Comparison of ENCODE assay signal across 15 cellular contexts in the genomic region with DNA sequence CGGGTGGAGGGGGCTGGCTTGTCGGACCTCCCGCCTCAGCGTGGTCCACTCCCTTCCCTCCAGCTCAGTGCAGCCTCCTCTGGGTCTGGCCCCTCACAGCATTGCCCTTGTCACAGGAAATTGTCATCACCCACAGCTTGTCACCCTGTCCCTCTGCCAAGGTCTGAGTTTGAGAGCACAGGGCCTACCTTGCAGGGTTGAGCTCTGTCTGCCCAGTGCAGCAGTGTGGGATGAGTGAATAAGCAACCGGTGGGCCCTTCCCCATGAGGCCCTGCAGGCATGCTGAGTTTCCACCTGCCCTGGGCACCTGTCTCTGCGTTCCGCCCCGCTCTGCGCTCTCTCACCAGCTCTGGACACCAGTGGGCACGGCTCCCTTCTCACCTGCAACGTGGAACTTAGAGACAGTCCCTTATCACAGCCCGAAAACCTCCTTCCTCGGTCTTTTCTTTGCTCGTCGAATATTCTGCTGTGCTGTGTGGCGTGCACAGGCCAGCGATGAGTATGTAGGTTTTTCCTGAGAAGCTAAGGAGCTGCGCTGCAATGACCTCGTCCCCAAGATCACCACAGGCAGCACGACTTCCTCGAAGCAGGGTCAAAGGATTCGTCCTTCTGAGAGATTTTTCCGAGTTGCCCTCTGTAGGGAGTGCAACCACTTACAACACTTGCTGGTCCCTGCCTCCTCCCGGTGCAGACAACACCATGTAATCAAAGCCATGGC. TPM values are rescaled to one million over a fixed set of nuclear protein-coding genes. Genes with fewer than 3 reads are reported as not detected.
DNase-seq lines count a peak whose midpoint lies in the region; ATAC-seq and TF ChIP-seq lines count a peak whose summit lies in the region.
"Had no signal": no experiment of that assay in that cellular context is flagged by ENCODE, and none has a peak within 500 bp of the region (broad histone marks: within the 10 kb centered on the region; RNA-seq: fewer than 3 reads in every experiment).

No MANE protein-coding gene starts in this region.

- H3K4me1 Mint-ChIP-seq in neural progenitor cell, result peaks cover 66% of the 10 kb centered on the region
- peaks cover 17% of the 10 kb centered on the region for H3K4me1 Mint-ChIP-seq in stimulated activated memory B cell treated with anti-CD40 and anti-IgM and Interleukin-4, amounts not matched to agents 10 μg/mL and 1 μg/mL and 100 μg/mL, for 72 hours

- H3K27me3 Mint-ChIP-seq in neural progenitor cell (ENCODE audit: insufficient read depth, low read depth), result peaks cover 20% of the 10 kb centered on the region
- peaks cover 19% of the 10 kb centered on the region for H3K27me3 Mint-ChIP-seq in stimulated activated memory B cell treated with anti-CD40 and anti-IgM and Interleukin-4, amounts not matched to agents 10 μg/mL and 1 μg/mL and 100 μg/mL, for 72 hours

- H3K9ac ChIP-seq in neural progenitor cell, result no peak overlapping the region

- H3K27me3 ChIP-seq in ascending aorta (no peaks in the 10 kb centered on the region), right atrium auricular region (no peaks in the 10 kb centered on the region), neural progenitor cell (no peaks in the 10 kb centered on the region), breast epithelium (no peaks in the 10 kb centered on the region)
- H3K27me3 ChIP-seq: adrenal gland, vagina had no signal

- H3K9me3 ChIP-seq in ascending aorta (no peaks in the 10 kb centered on the region), right atrium auricular region (no peaks in the 10 kb centered on the region), neural progenitor cell (ENCODE audit: low read depth) (no peaks in the 10 kb centered on the region), breast epithelium (no peaks in the 10 kb centered on the region)
- H3K9me3 ChIP-seq: adrenal gland, vagina had no signal

- no peaks in the 10 kb centered on the region for H3K36me3 Mint-ChIP-seq in neural progenitor cell
- no peaks in the 10 kb centered on the region for H3K36me3 Mint-ChIP-seq in stimulated activated memory B cell treated with anti-CD40 and anti-IgM and Interleukin-4, amounts not matched to agents 10 μg/mL and 1 μg/mL and 100 μg/mL, for 72 hours

- H4K20me1 ChIP-seq in neural progenitor cell (ENCODE audit: low read depth), result no peaks in the 10 kb centered on the region

- peak overlapping the region; percentile 67 for H3K4me2 ChIP-seq in neural progenitor cell

- H3K4me3 ChIP-seq in ascending aorta (no peak overlapping the region), right atrium auricular region (no peak overlapping the region), neural progenitor cell (no peak overlapping the region), breast epithelium (no peak overlapping the region)
- H3K4me3 ChIP-seq: adrenal gland, vagina had no signal

- DNase-seq in ELF-1 (ENCODE audit: low read depth, low spot score) (peak; percentile 57), ascending aorta (ENCODE audit: low spot score in 2 of 2) (no peak), right atrium auricular region (ENCODE audit: low spot score) (no peak), neural progenitor cell (ENCODE audit: low spot score) (no peak), breast epithelium (ENCODE audit: low spot score in 2 of 2) (no peak), NCI-H2196 treated with DMSO at 0.1 percent for 48 hours (lab: John Stamatoyannopoulos, UW; ENCODE audit: unreplicated experiment) (no peak)
- DNase-seq: adrenal gland; KG1; NCI-H1417; NCI-H446; stimulated activated CD4-positive, alpha-beta T cell treated with anti-CD3 and anti-CD28 coated beads, Interleukin-4, amount 100 ng/mL, for 4 hours had no signal

- TF ChIP-seq CTCF in ascending aorta (IDR thresholded peaks at IDR 0.05) (no peak), right atrium auricular region (IDR thresholded peaks at IDR 0.05) (no peak), neural progenitor cell (IDR thresholded peaks at IDR 0.05) (no peak), breast epithelium (IDR thresholded peaks at IDR 0.05) (no peak)

- peaks cover 39% of the 10 kb centered on the region for H3F3A ChIP-seq in neural progenitor cell (ENCODE audit: low read depth)

- peak overlapping the region; percentile 97 for H3K27ac Mint-ChIP-seq in neural progenitor cell
- H3K27ac Mint-ChIP-seq in stimulated activated memory B cell treated with anti-CD40 and anti-IgM and Interleukin-4, amounts not matched to agents 10 μg/mL and 1 μg/mL and 100 μg/mL, for 72 hours, result no peak overlapping the region

- intact Hi-C loops in ascending aorta (cut with DNase I) (loop anchor here (5.0 to 10.0 kb wide), 2 partner anchors 35 to 48 kb away; no protein-coding TSS in a partner anchor), breast epithelium (cut with DNase I; ENCODE audit: low total_unique reads) (no loop called here)

- H3K9me3 Mint-ChIP-seq in neural progenitor cell, result no peaks in the 10 kb centered on the region
- peaks cover 5% of the 10 kb centered on the region for H3K9me3 Mint-ChIP-seq in stimulated activated memory B cell treated with anti-CD40 and anti-IgM and Interleukin-4, amounts not matched to agents 10 μg/mL and 1 μg/mL and 100 μg/mL, for 72 hours
- H3K9me3 Mint-ChIP-seq: dendritic cell treated with granulocyte-macrophage colony-stimulating factor and Interleukin-4, amounts not matched to agents 40 ng/mL and 50 ng/mL, for 4 days had no signal

- H3K36me3 ChIP-seq in ascending aorta (no peaks in the 10 kb centered on the region), right atrium auricular region (no peaks in the 10 kb centered on the region), neural progenitor cell (no peaks in the 10 kb centered on the region), breast epithelium (no peaks in the 10 kb centered on the region)
- H3K36me3 ChIP-seq: adrenal gland, vagina had no signal

- H3K4me1 ChIP-seq in ascending aorta (peaks cover 34 to 51% of the 10 kb centered on the region in 2 donors), right atrium auricular region (peaks cover 0 to 73% of the 10 kb centered on the region in 2 donors), neural progenitor cell (peaks cover 35% of the 10 kb centered on the region), breast epithelium (peaks cover 0 to 7% of the 10 kb centered on the region in 2 donors)

- H3K27ac ChIP-seq in ascending aorta (peak overlapping the region; percentile 73 to 81), right atrium auricular region (peak overlapping the region; percentile 76 to 84), neural progenitor cell (peak overlapping the region; percentile 95), breast epithelium (no peak overlapping the region)
- H3K27ac ChIP-seq: adrenal gland, vagina had no signal

- peak overlapping the region; percentile 72 for H3K4me3 Mint-ChIP-seq in neural progenitor cell
- H3K4me3 Mint-ChIP-seq in stimulated activated memory B cell treated with anti-CD40 and anti-IgM and Interleukin-4, amounts not matched to agents 10 μg/mL and 1 μg/mL and 100 μg/mL, for 72 hours, result no peak overlapping the region
- H3K4me3 Mint-ChIP-seq: dendritic cell treated with granulocyte-macrophage colony-stimulating factor and Interleukin-4, amounts not matched to agents 40 ng/mL and 50 ng/mL, for 4 days had no signal

- TF ChIP-seq POLR2A in breast epithelium (IDR thresholded peaks at IDR 0.05), result no peak

- no peak overlapping the region for H2AFZ ChIP-seq in neural progenitor cell (replicated peaks)

- no peak for ATAC-seq in GM19023 (IDR thresholded peaks at IDR 0.05; ENCODE audit: unreplicated experiment)
- ATAC-seq in stimulated activated memory B cell treated with anti-CD40 and anti-IgM and Interleukin-4, amounts not matched to agents 10 μg/mL and 1 μg/mL and 100 μg/mL, for 72 hours, result no peak

- no peaks in the 10 kb centered on the region for H3K79me2 ChIP-seq in neural progenitor cell (ENCODE audit: low read depth)

RNA-seq across cellular contexts. Expression of a gene that starts 26.9 kb away (rescaled TPM):
- total RNA-seq in ascending aorta (120 TPM), right atrium auricular region (10 to 100 TPM; 14.2 to 39.7 TPM), neural progenitor cell (ENCODE audit: low replicate concordance) (11.7 and 32.4 TPM in 2 replicates), breast epithelium (10 to 100 TPM; 12.6 to 33.8 (median 21.1) TPM)

Comparison
In these comparisons a context has a peak if more than half of its experiments do, and no peak if none do; other contexts are left out.
1. H3K27ac ChIP-seq: peak in ascending aorta (2 of 2), right atrium auricular region (2 of 2) and neural progenitor cell (single experiment); none in breast epithelium (0 of 2).